22 cellular contexts compared by ENCODE assay signal in the genomic region with DNA sequence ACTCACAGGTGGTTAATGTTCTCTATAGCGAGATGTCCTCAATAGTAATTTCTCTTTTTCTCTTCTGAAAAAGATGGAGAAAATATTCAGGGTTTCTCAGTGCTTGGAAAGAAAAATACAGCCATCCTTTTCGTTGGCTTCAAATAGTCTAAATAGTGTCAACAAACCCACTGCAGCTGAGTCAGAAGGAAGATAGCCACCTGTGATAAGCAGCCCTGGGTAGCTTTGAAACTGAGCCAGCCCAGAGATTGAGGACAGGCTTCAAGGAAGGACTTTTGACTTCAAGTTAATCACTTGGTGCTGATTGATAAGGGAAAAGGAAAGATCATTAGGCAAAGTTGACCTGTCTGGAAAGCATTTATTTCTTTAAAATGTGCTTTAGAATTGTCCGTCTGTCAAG.
"Had no signal": no experiment of that assay in that cellular context is flagged by ENCODE, and none has a peak within 500 bp of the region (broad histone marks: within the 10 kb centered on the region; RNA-seq: fewer than 3 reads in every experiment).

No MANE protein-coding gene starts in this region.

- DNase-seq: KBM-7; MV-4-11; NCI-H1048; NCI-H1105; NCI-H1417; NCI-H146; NCI-H1694 treated with DMSO at 0.1 percent for 48 hours; NCI-H2029; NCI-H2081 treated with DMSO at 0.1 percent for 48 hours; NCI-H2171; NCI-H226; NCI-H446; NCI-H510A; NCI-H524 treated with DMSO at 0.1 percent for 48 hours; NCI-H69; NCI-H774; NK-92 treated with Interleukin-12 subunit alpha and Interleukin-12 subunit beta, amount 100 ng/mL, for 24 hours; PC-3; SHP77; SK-N-SH had no signal

- H3K9me2 ChIP-seq: SK-N-SH had no signal

- H3K4me2 ChIP-seq: SK-N-SH had no signal

- ATAC-seq: Panc1, PC-3 had no signal

- H3K9me3 ChIP-seq: SK-N-SH had no signal

- H3K27ac ChIP-seq: RWPE1 had no signal
